2 cellular contexts compared by ENCODE assay signal in the genomic region with DNA sequence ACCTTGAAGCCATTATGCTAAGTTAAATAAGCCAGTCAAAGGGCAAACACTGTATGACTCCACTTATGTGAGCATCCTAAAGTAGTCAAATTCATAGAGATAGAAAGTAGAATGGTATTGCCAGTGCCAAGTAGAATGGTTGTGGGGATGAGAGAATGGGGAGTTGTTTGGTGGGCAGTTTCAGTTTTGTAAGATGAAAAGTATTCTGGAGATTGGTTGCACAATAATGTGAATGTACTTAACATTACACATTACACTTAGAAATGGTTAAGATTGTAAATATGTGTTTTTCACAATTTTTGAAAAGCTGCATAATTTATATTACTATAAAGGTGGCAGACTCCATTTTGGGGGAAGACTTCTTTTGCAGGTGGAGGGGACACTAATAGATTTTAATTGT.
TF ChIP-seq lines count a peak whose summit lies in the region.

No MANE protein-coding gene starts in this region.

TF ChIP-seq in HepG2, 621 proteins besides CTCF, POLR2A, EP300 and RAD21:
- no peak for TF ChIP-seq HDAC1 (CRISPR knock-in tag; IDR thresholded peaks at IDR 0.05)
- peak; percentile 58 for TF ChIP-seq CEBPB (IDR thresholded peaks at IDR 0.05; ENCODE audit: borderline replicate concordance, low read depth, low read length)
- TF ChIP-seq, protein P1, sequence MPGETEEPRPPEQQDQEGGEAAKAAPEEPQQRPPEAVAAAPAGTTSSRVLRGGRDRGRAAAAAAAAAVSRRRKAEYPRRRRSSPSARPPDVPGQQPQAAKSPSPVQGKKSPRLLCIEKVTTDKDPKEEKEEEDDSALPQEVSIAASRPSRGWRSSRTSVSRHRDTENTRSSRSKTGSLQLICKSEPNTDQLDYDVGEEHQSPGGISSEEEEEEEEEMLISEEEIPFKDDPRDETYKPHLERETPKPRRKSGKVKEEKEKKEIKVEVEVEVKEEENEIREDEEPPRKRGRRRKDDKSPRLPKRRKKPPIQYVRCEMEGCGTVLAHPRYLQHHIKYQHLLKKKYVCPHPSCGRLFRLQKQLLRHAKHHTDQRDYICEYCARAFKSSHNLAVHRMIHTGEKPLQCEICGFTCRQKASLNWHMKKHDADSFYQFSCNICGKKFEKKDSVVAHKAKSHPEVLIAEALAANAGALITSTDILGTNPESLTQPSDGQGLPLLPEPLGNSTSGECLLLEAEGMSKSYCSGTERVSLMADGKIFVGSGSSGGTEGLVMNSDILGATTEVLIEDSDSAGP (CRISPR knock-in tag; IDR thresholded peaks at IDR 0.05; ENCODE audit: borderline replicate concordance) = no peak
TF ChIP-seq in HepG2: peak in this region for 1.

TF ChIP-seq in K562, 482 proteins besides CTCF, POLR2A, EP300 and RAD21:
- no peak for TF ChIP-seq EP400 (IDR thresholded peaks at IDR 0.05)
- no peak for TF ChIP-seq MAZ (CRISPR knock-in tag; conservative IDR thresholded peaks at IDR 0.05 in 1 of 2, IDR thresholded peaks at IDR 0.05 in 1 of 2)
- TF ChIP-seq SRSF9 (IDR thresholded peaks at IDR 0.05; ENCODE audit: borderline replicate concordance, low read depth, low read length) = no peak
- no peak for TF ChIP-seq BRD4 (IDR thresholded peaks at IDR 0.05)
- peak; percentile 66 for TF ChIP-seq CEBPB (tag; IDR thresholded peaks at IDR 0.05)
- no peak for TF ChIP-seq CEBPG (CRISPR knock-in tag; IDR thresholded peaks at IDR 0.05)
- peak in 1 of 2 experiments; percentile 43; a peak in 1 of 4 replicates for TF ChIP-seq CEBPG (tag; conservative IDR thresholded peaks at IDR 0.05 in 1 of 2, IDR thresholded peaks at IDR 0.05 in 1 of 2)
